ENCODE assay signal across 8 cellular contexts in genomic region chr3:43106293-43106628, GRCh38. TPM values are rescaled to one million over a fixed set of nuclear protein-coding genes. Genes with fewer than 3 reads are reported as not detected.
DNase-seq lines count a peak whose midpoint lies in the region; ATAC-seq and TF ChIP-seq lines count a peak whose summit lies in the region.

No MANE protein-coding gene starts in this region.

- no peak for TF ChIP-seq EP300 in gastroesophageal sphincter (IDR thresholded peaks at IDR 0.05)

- peak; percentile 17 for ATAC-seq in GM19395 (IDR thresholded peaks at IDR 0.05; ENCODE audit: unreplicated experiment)
- no peak; the same call in 2 of the 3 replicates for ATAC-seq in RWPE2 (ENCODE audit: low read depth)
- peak; percentile 17 for ATAC-seq in gastroesophageal sphincter
- ATAC-seq in GM21367 (IDR thresholded peaks at IDR 0.05; ENCODE audit: unreplicated experiment): no peak

- no peak overlapping the region for H3K27ac ChIP-seq in RWPE2 (ENCODE audit: poor library complexity, severe bottlenecking)
- peak overlapping the region in 2 of 4 donors; percentile 81 to 85 for H3K27ac ChIP-seq in gastroesophageal sphincter
- no peak overlapping the region for H3K27ac ChIP-seq in rectal smooth muscle tissue (ENCODE audit: low read depth, low read length)

- H3K4me3 ChIP-seq in RWPE2 (ENCODE audit: severe bottlenecking) (peak overlapping the region; percentile 73), gastroesophageal sphincter (peak overlapping the region; percentile 97 to 99), rectal smooth muscle tissue (ENCODE audit: low read length) (peak overlapping the region; percentile 64)

- H3K36me3 ChIP-seq in RWPE2 (ENCODE audit: low read depth) (no peaks in the 10 kb centered on the region), gastroesophageal sphincter (no peaks in the 10 kb centered on the region), rectal smooth muscle tissue (ENCODE audit: control insufficient read depth, insufficient read depth, low read length) (no peaks in the 10 kb centered on the region)

- H3K4me1 ChIP-seq in RWPE2 (ENCODE audit: insufficient read depth, poor library complexity, severe bottlenecking) (no peaks in the 10 kb centered on the region), gastroesophageal sphincter (peaks cover 0 to 44% (median 2%) of the 10 kb centered on the region in 3 donors), rectal smooth muscle tissue (ENCODE audit: control insufficient read depth, insufficient read depth, low read length) (peaks cover 5% of the 10 kb centered on the region)

- no peaks in the 10 kb centered on the region for H3K27me3 ChIP-seq in RWPE2 (ENCODE audit: insufficient read depth, poor library complexity, severe bottlenecking)
- no peaks in the 10 kb centered on the region for H3K27me3 ChIP-seq in gastroesophageal sphincter
- H3K27me3 ChIP-seq in rectal smooth muscle tissue (ENCODE audit: control insufficient read depth, insufficient read depth, low read length): no peaks in the 10 kb centered on the region

- DNase-seq in RWPE2 (ENCODE audit: low spot score) (no peak), medulla oblongata (ENCODE audit: extremely low spot score) (no peak), D341Med (ENCODE audit: low spot score) (no peak), GM20000 (ENCODE audit: low spot score) (no peak)

- no peak overlapping the region for H3K9ac ChIP-seq in rectal smooth muscle tissue (ENCODE audit: low read length)

- TF ChIP-seq POLR2A in gastroesophageal sphincter (IDR thresholded peaks at IDR 0.05): no peak

- H3K9me3 ChIP-seq in RWPE2 (ENCODE audit: severe bottlenecking): no peaks in the 10 kb centered on the region
- H3K9me3 ChIP-seq in gastroesophageal sphincter: no peaks in the 10 kb centered on the region

- no peak for TF ChIP-seq CTCF in RWPE2 (IDR thresholded peaks at IDR 0.05; ENCODE audit: poor library complexity, severe bottlenecking)
- TF ChIP-seq CTCF in gastroesophageal sphincter (IDR thresholded peaks at IDR 0.05): no peak
- TF ChIP-seq CTCF in GM20000 (IDR thresholded peaks at IDR 0.05; ENCODE audit: extremely low read depth, missing control alignments): no peak

- 10 to 11% methylated on average over 6 of the region's 6 CpGs for WGBS in gastroesophageal sphincter (ENCODE audit: low coverage in 1 of 2), 2 donors

RNA-seq across cellular contexts. Expression of gene POMGNT2, which starts 0.4 kb away (rescaled TPM):
- 10 to 100 TPM; 23.9 to 39.7 (median 34.9) TPM for total RNA-seq in gastroesophageal sphincter

Comparison
In these comparisons a context has a peak if more than half of its experiments do, and no peak if none do; other contexts are left out.
1. ATAC-seq: peak in GM19395 (single experiment) and gastroesophageal sphincter (single experiment); none in RWPE2 (single experiment) and GM21367 (single experiment).
2. Peak in every context shown above with its lines, with median percentiles within 50 percentile points of each other: H3K4me3 ChIP-seq.